Comparison of ENCODE assay signal across 16 cellular contexts in genomic region chr5:6585168-6585567, GRCh38.
"Had no signal": no experiment of that assay in that cellular context is flagged by ENCODE, and none has a peak within 500 bp of the region (broad histone marks: within the 10 kb centered on the region; RNA-seq: fewer than 3 reads in every experiment).

No MANE protein-coding gene starts in this region.

- H3K4me1 ChIP-seq: colonic mucosa, psoas muscle had no signal

- DNase-seq: activated CD4-positive, alpha-beta T cell treated with anti-CD3 and anti-CD28 coated beads, Interleukin-2, amount 50 U/mL, for 48 hours; activated CD4-positive, CD25-positive, alpha-beta regulatory T cell treated with anti-CD3 and anti-CD28 coated beads, Interleukin-2, amount 50 U/mL, for 72 hours; activated effector memory CD4-positive, alpha-beta T cell treated with anti-CD3 and anti-CD28 coated beads, Interleukin-2, amount 50 U/mL, for 16 hours; activated T-cell treated with anti-CD3 and anti-CD28 coated beads, Interleukin-2, amount 50 U/mL, for 4 hours; amniotic stem cell; caudate nucleus; colonic mucosa; effector memory CD8-positive, alpha-beta T cell; gastrocnemius medialis; heart left ventricle; psoas muscle; spleen; stimulated activated naive CD8-positive, alpha-beta T cell treated with anti-CD3 and anti-CD28 coated beads, Interleukin-15, amount 100 ng/mL, for 72 hours; T-helper 9 cell; upper lobe of left lung had no signal

- H3K36me3 ChIP-seq: colonic mucosa, gastrocnemius medialis, heart left ventricle, spleen, upper lobe of left lung had no signal

- ATAC-seq: activated T-cell treated with anti-CD3 and anti-CD28 coated beads, Interleukin-2, amount 50 U/mL, for 4 hours; effector memory CD8-positive, alpha-beta T cell; gastrocnemius medialis; heart left ventricle; psoas muscle; sciatic nerve; stimulated activated naive CD8-positive, alpha-beta T cell treated with anti-CD3 and anti-CD28 coated beads, Interleukin-15, amount 100 ng/mL, for 72 hours had no signal

- H3K27ac ChIP-seq: colonic mucosa, gastrocnemius medialis, heart left ventricle, psoas muscle, spleen, upper lobe of left lung had no signal

- H3K9me3 ChIP-seq: colonic mucosa, gastrocnemius medialis, psoas muscle, spleen, upper lobe of left lung had no signal

- H3K4me3 ChIP-seq: colonic mucosa, gastrocnemius medialis, heart left ventricle, psoas muscle, spleen, upper lobe of left lung had no signal
